ENCODE assay signal across 24 cellular contexts in the genomic region with DNA sequence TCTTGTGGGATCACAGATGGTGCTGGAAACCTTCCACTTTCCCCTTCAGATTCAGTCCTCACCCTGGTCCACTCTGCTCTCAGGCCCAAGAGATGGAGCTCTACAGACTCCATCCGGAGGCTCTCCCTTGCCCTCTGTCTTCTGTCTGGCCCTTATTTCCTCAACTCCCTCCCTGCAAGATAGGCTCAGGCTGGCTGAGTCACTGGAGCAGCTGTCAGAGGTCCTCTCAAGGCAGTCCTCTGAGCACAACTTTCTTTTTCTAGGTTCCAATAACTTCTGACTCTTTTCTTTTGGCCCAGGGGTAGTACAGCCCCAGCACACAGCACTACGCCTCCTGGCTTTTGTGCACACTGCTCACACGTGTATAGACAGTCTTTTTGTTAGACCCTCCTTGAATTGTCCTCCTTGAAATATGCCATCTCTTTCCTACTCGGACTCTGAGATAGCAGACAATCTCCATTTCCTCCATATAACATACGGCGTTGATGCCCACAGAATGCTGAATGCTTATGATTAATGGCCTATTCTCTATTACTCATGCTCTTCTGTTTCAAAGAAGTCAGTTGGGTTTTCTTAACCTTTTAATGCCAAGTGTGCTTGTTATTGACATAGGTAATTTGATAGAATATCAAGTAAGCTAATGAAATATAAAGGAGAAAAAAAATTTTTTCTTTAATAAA.
A peak's percentile ranks its signal among the peaks of the same experiment; 100 is the strongest.
DNase-seq lines count a peak whose midpoint lies in the region; ATAC-seq and TF ChIP-seq lines count a peak whose summit lies in the region.
"Had no signal": no experiment of that assay in that cellular context is flagged by ENCODE, and none has a peak within 500 bp of the region (broad histone marks: within the 10 kb centered on the region; RNA-seq: fewer than 3 reads in every experiment).

No MANE protein-coding gene starts in this region.

- no peaks in the 10 kb centered on the region for H3K9me3 Mint-ChIP-seq in MCF 10A (ENCODE audit: unreplicated experiment)
- H3K9me3 Mint-ChIP-seq: endodermal cell; natural killer cell treated with Interleukin-12 subunit alpha and Interleukin-12 subunit beta and Interleukin-15 and Interleukin-18, amount 100 ng/mL, for 72 hours; type B pancreatic cell had no signal

- BruUV-seq in MCF 10A (replicated peaks; lab: Mats Ljungman, UMichigan) (no TSS peak), mammary epithelial cell (replicated peaks; lab: Mats Ljungman, UMichigan) (no TSS peak)

- POLR2A ChIA-PET in MCF 10A (lab: Yijun Ruan, JAX): interaction anchor here (0.6 to 0.7 kb wide), 2 partner anchors 60 to 148 kb away, joined by 3 read pairs; no protein-coding TSS in a partner anchor

- intact Hi-C loops in MCF 10A (cut with micrococcal nuclease) (no loop called here), mammary epithelial cell (cut with micrococcal nuclease) (no loop called here)

- H2AFZ ChIP-seq in mammary epithelial cell (ENCODE audit: low read depth, low read length) (no peak overlapping the region), smooth muscle cell (ENCODE audit: low read depth) (peak overlapping the region; percentile 62)

- in situ Hi-C loops in mammary epithelial cell (cut with MboI; ENCODE audit: low sequenced_read_pairs in 2 of 2) (no loop called here), GM13977 (cut with MboI; ENCODE audit: low pct_unique_long_range_greater_than_20kb, low sequenced_read_pairs, unreplicated experiment) (no loop called here)

- no peaks in the 10 kb centered on the region for H3K4me1 ChIP-seq in mammary epithelial cell (ENCODE audit: insufficient read depth, low read length)
- peaks cover 14% of the 10 kb centered on the region for H3K4me1 ChIP-seq in foreskin keratinocyte
- H3K4me1 ChIP-seq in smooth muscle cell (ENCODE audit: low read depth): no peaks in the 10 kb centered on the region
- H3K4me1 ChIP-seq: adrenal gland, prostate gland, stomach had no signal

- H3K4me1 Mint-ChIP-seq in MCF 10A (ENCODE audit: insufficient read depth, unreplicated experiment): peaks cover 13% of the 10 kb centered on the region
- H3K4me1 Mint-ChIP-seq: B cell, endodermal cell had no signal

- CTCF ChIA-PET in MCF 10A (lab: Yijun Ruan, JAX): interaction anchor here (0.5 kb wide), 1 partner anchor 77 kb away, joined by 4 read pairs; no protein-coding TSS in a partner anchor
- CTCF ChIA-PET in mammary epithelial cell (lab: Charles Lee; ENCODE audit: low non-redundant PET): no interaction called here

- H3K27me3 Mint-ChIP-seq in MCF 10A (ENCODE audit: insufficient read depth, unreplicated experiment): no peaks in the 10 kb centered on the region
- H3K27me3 Mint-ChIP-seq: B cell; natural killer cell treated with Interleukin-12 subunit alpha and Interleukin-12 subunit beta and Interleukin-15 and Interleukin-18, amount 100 ng/mL, for 72 hours; type B pancreatic cell had no signal

- dilution Hi-C loops in mammary epithelial cell (cut with HindIII; ENCODE audit: low sequenced_read_pairs): no loop called here

- H3K4me2 ChIP-seq in mammary epithelial cell (ENCODE audit: insufficient read depth, low read depth, low read length) (no peak overlapping the region), smooth muscle cell (peak overlapping the region; percentile 55)

- no peaks in the 10 kb centered on the region for H3K27me3 ChIP-seq in mammary epithelial cell (ENCODE audit: insufficient read depth, low read length)
- no peaks in the 10 kb centered on the region for H3K27me3 ChIP-seq in foreskin keratinocyte
- H3K27me3 ChIP-seq in smooth muscle cell (ENCODE audit: low read depth): no peaks in the 10 kb centered on the region
- no peaks in the 10 kb centered on the region for H3K27me3 ChIP-seq in MG63
- H3K27me3 ChIP-seq: adrenal gland, stomach had no signal

- WGBS in mammary epithelial cell (ENCODE audit: low coverage, missing lambda C conversion rate): 78% methylated on average over 5 of the region's 6 CpGs
- 51% methylated on average over 6 of the region's 6 CpGs for WGBS in smooth muscle cell (ENCODE audit: low lambda C conversion rate)

- H3K4me3 Mint-ChIP-seq in MCF 10A (ENCODE audit: unreplicated experiment): no peak overlapping the region
- H3K4me3 Mint-ChIP-seq: B cell; endodermal cell; natural killer cell treated with Interleukin-12 subunit alpha and Interleukin-12 subunit beta and Interleukin-15 and Interleukin-18, amount 100 ng/mL, for 72 hours; type B pancreatic cell had no signal

- H3K27ac ChIP-seq in mammary epithelial cell (ENCODE audit: insufficient read depth, low read depth, low read length) (no peak overlapping the region), foreskin keratinocyte (no peak overlapping the region), smooth muscle cell (ENCODE audit: low read depth) (peak overlapping the region; percentile 67)
- H3K27ac ChIP-seq: 22Rv1, adrenal gland, prostate gland, stomach had no signal

- peak overlapping the region; percentile 20 for H3K27ac Mint-ChIP-seq in MCF 10A (ENCODE audit: low read depth, unreplicated experiment)
- H3K27ac Mint-ChIP-seq: B cell; endodermal cell; natural killer cell treated with Interleukin-12 subunit alpha and Interleukin-12 subunit beta and Interleukin-15 and Interleukin-18, amount 100 ng/mL, for 72 hours; type B pancreatic cell had no signal

- H3K9ac ChIP-seq in mammary epithelial cell (ENCODE audit: insufficient read depth, low read length) (no peak overlapping the region), smooth muscle cell (ENCODE audit: low read depth) (peak overlapping the region; percentile 32)

- H3K36me3 Mint-ChIP-seq in MCF 10A (ENCODE audit: insufficient read depth, unreplicated experiment): peaks cover 47% of the 10 kb centered on the region
- H3K36me3 Mint-ChIP-seq: natural killer cell treated with Interleukin-12 subunit alpha and Interleukin-12 subunit beta and Interleukin-15 and Interleukin-18, amount 100 ng/mL, for 72 hours had no signal

- no peak for DNase-seq in MCF 10A (ENCODE audit: unreplicated experiment)
- no peak for DNase-seq in mammary epithelial cell
- peak; percentile 12 for DNase-seq in astrocyte of the hippocampus (ENCODE audit: low read depth, low spot score)
- DNase-seq in foreskin keratinocyte: peak in 1 of 2 donors; percentile 23
- DNase-seq in smooth muscle cell (lab: John Stamatoyannopoulos, UW; ENCODE audit: unreplicated experiment): no peak
- DNase-seq in GM13977 (ENCODE audit: low spot score): no peak
- DNase-seq in NCI-H2196 (lab: John Stamatoyannopoulos, UW; ENCODE audit: unreplicated experiment): no peak
- no peak for DNase-seq in MG63
- DNase-seq: activated CD4-positive, alpha-beta T cell treated with anti-CD3 and anti-CD28 coated beads for 48 hours; activated effector memory CD4-positive, alpha-beta T cell treated with Interleukin-2 at 50 U/mL for 16 hours; adrenal gland; COR-L47; endodermal cell; mesendoderm; MM.1S; NCI-H1694; small intestine; stimulated activated CD4-positive, alpha-beta T cell treated with anti-CD3 and anti-CD28 coated beads, Interleukin-4, amount 100 ng/mL, for 1 hour; stomach had no signal

- H3K9me3 ChIP-seq in mammary epithelial cell (replicated peaks; ENCODE audit: insufficient read depth, low read length): no peaks in the 10 kb centered on the region
- H3K9me3 ChIP-seq in smooth muscle cell (replicated peaks; ENCODE audit: low read depth): no peaks in the 10 kb centered on the region
- no peaks in the 10 kb centered on the region for H3K9me3 ChIP-seq in MG63
- H3K9me3 ChIP-seq: adrenal gland, prostate gland, stomach had no signal

- peak; percentile 52 for ATAC-seq in foreskin keratinocyte

- H3K36me3 ChIP-seq in mammary epithelial cell (ENCODE audit: insufficient read depth, low read length) (peaks cover 23% of the 10 kb centered on the region), smooth muscle cell (ENCODE audit: low read depth) (no peaks in the 10 kb centered on the region), MG63 (no peaks in the 10 kb centered on the region)
- H3K36me3 ChIP-seq: adrenal gland, prostate gland, stomach had no signal

- TF ChIP-seq CTCF in MCF 10A (IDR thresholded peaks at IDR 0.05; ENCODE audit: unreplicated experiment) (no peak), mammary epithelial cell (conservative IDR thresholded peaks at IDR 0.05 in 1 of 2, IDR thresholded peaks at IDR 0.05 in 1 of 2; ENCODE audit: extremely low read depth in 1 of 2, insufficient read depth in 1 of 2, low read depth in 1 of 2, low read length in 2 of 2) (no peak), foreskin keratinocyte (conservative IDR thresholded peaks at IDR 0.05) (no peak), smooth muscle cell (IDR thresholded peaks at IDR 0.05; ENCODE audit: borderline replicate concordance, insufficient read depth, poor library complexity, severe bottlenecking) (no peak), GM13977 (IDR thresholded peaks at IDR 0.05; ENCODE audit: extremely low read depth, insufficient read depth, missing control alignments) (no peak)

- H3K4me3 ChIP-seq in mammary epithelial cell (replicated peaks in 1 of 3; ENCODE audit: insufficient read depth in 1 of 3, low read depth in 2 of 3, low read length in 3 of 3) (no peak overlapping the region), smooth muscle cell (no peak overlapping the region), MG63 (no peak overlapping the region)
- H3K4me3 ChIP-seq: adrenal gland, prostate gland, stomach had no signal

- H3F3A ChIP-seq in smooth muscle cell (ENCODE audit: low read depth): peaks cover 2% of the 10 kb centered on the region

- H4K20me1 ChIP-seq in mammary epithelial cell (ENCODE audit: insufficient read depth, low read length) (no peaks in the 10 kb centered on the region), smooth muscle cell (ENCODE audit: low read depth) (no peaks in the 10 kb centered on the region)

- H3K79me2 ChIP-seq in mammary epithelial cell (ENCODE audit: insufficient read depth, low read length): no peaks in the 10 kb centered on the region
- H3K79me2 ChIP-seq in smooth muscle cell (ENCODE audit: low read depth): no peaks in the 10 kb centered on the region
